Comparison of ENCODE assay signal across 1 cellular context in genomic region chr2:237084444-237084843, GRCh38.
TF ChIP-seq lines count a peak whose summit lies in the region.

No MANE protein-coding gene starts in this region.

TF ChIP-seq in A549, 52 proteins besides CTCF, POLR2A, EP300 and RAD21 (continued from another document):
- TF ChIP-seq KDM1A (IDR thresholded peaks at IDR 0.05; ENCODE audit: low read depth) (no peak), PHF8 (IDR thresholded peaks at IDR 0.05; ENCODE audit: borderline replicate concordance, low read depth) (no peak), TFCP2L1 (CRISPR knock-in tag; IDR thresholded peaks at IDR 0.05) (no peak), CHD2 (IDR thresholded peaks at IDR 0.05; ENCODE audit: low read length, partially characterized antibody) (no peak), ATOH8 (CRISPR knock-in tag; IDR thresholded peaks at IDR 0.05; ENCODE audit: low read depth) (no peak), POLR2AphosphoS2 (conservative IDR thresholded peaks at IDR 0.05; ENCODE audit: low read length) (no peak)
